In the genomic region with DNA sequence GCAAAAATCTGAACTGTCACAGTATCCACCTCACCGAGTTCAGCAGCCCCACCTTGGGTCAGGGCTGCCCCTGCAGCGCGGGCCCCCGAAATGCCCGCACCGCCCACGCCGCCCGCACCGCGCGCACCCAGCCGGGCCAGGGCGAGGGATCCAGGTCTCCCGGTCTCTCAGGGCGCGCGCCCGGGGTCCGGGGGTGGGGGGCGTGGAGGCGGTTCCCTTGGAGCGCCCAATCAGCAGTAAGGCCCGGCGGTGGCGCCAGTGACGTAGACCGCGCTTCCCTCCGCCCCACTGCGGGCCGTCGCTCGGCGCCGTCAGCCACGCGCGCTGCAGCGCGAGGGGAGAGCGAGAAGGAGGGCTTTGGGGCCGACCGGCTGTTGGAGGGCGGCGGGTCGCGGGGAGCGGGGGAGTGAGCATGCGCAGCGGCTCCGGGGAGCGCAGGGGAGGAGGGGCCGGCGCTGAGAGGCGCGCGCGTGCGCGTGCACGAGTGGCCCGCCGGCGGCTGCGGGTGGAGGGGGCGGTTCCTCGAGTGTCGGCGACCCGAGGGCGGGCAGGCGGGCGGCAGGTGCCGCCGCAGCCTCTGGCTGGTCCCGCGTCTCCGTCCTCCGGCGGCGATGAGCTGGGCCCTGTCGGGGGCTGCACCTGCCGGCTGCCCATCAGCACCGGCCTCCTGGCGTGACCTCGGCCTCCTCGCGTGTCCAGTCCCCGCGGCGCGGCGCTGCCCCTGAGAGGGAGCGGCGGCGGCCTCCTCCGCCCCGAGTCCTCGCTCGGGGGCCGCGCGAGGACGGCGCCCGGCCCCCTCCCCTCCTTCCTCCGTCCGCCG, we compare ENCODE assay signal across 8 cellular contexts. TPM values are rescaled to one million over a fixed set of nuclear protein-coding genes. Genes with fewer than 3 reads are reported as not detected.
DNase-seq lines count a peak whose midpoint lies in the region; ATAC-seq and TF ChIP-seq lines count a peak whose summit lies in the region.

A gene with protein sequence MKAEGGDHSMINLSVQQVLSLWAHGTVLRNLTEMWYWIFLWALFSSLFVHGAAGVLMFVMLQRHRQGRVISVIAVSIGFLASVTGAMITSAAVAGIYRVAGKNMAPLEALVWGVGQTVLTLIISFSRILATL (plus strand): TSS at position 521 of the 820 bp plus-strand sequence. CDS start 529 bp downstream, outside the sequence.

- no peaks in the 10 kb centered on the region for H3K27me3 ChIP-seq in A673 (replicated peaks; ENCODE audit: insufficient read depth, low read depth, low read length, poor library complexity)
- H3K27me3 ChIP-seq in iPS-18a (ENCODE audit: control insufficient read depth, insufficient read depth, low read length), result peaks cover 31% of the 10 kb centered on the region
- H3K27me3 ChIP-seq in skeletal muscle satellite cell (ENCODE audit: control insufficient read depth, insufficient read depth, low read length), result peaks cover under 1% of the 10 kb centered on the region

- H3K4me3 Mint-ChIP-seq in brain, result peak within 1 kb of the TSS; percentile 91 to 96 (median 93)

- no peaks in the 10 kb centered on the region for H3K9me3 Mint-ChIP-seq in brain

- H3K9ac ChIP-seq in iPS-18a (ENCODE audit: low read length) (no peak within 1 kb of the TSS), skeletal muscle satellite cell (ENCODE audit: low read depth, low read length) (peak within 1 kb of the TSS; percentile 70)

- CTCF ChIA-PET in A673 (lab: Charles Lee), result no interaction called here

- H3K27ac Mint-ChIP-seq in brain, result peak within 1 kb of the TSS; percentile 86 to 95 (median 94)

- peak; percentile 93 for ATAC-seq in GM18861 (IDR thresholded peaks at IDR 0.05; ENCODE audit: unreplicated experiment)
- ATAC-seq in HG03095 (IDR thresholded peaks at IDR 0.05; ENCODE audit: unreplicated experiment), result peak; percentile 95

- peak; percentile 98 for DNase-seq in A673 (ENCODE audit: low spot score)
- peak; percentile 43 for DNase-seq in NCI-H2107 treated with DMSO at 0.1 percent for 48 hours (lab: John Stamatoyannopoulos, UW; ENCODE audit: unreplicated experiment)
- DNase-seq in UCSD-AML1 (lab: John Stamatoyannopoulos, UW; ENCODE audit: unreplicated experiment), result peak; percentile 84

- H3K27me3 Mint-ChIP-seq in brain, result peaks cover 8% of the 10 kb centered on the region

- intact Hi-C loops in A673 (cut with micrococcal nuclease; ENCODE audit: unreplicated experiment), result no loop called here

- peak within 1 kb of the TSS; percentile 93 for H3K4me2 ChIP-seq in skeletal muscle satellite cell (ENCODE audit: low read length)

- peaks cover 46% of the 10 kb centered on the region for H3K4me1 Mint-ChIP-seq in brain

- H3K4me1 ChIP-seq in A673 (ENCODE audit: insufficient read depth, low read length, poor library complexity, severe bottlenecking) (peaks cover 14% of the 10 kb centered on the region), iPS-18a (ENCODE audit: control insufficient read depth, low read depth, low read length) (peaks cover 7% of the 10 kb centered on the region), skeletal muscle satellite cell (ENCODE audit: control insufficient read depth, insufficient read depth, low read length) (peaks cover 3% of the 10 kb centered on the region)

- H3K36me3 Mint-ChIP-seq in brain, result no peaks in the 10 kb centered on the region

- no TSS peak for BruUV-seq in A673 (replicated peaks; lab: Mats Ljungman, UMichigan)

- TF ChIP-seq CTCF in A673 (conservative IDR thresholded peaks at IDR 0.05; ENCODE audit: low read depth, low read length), result no peak
- TF ChIP-seq CTCF in brain (conservative IDR thresholded peaks at IDR 0.05), result no peak

- peak within 1 kb of the TSS; percentile 79 for H3K27ac ChIP-seq in A673 (ENCODE audit: low read depth, low read length, poor library complexity, severe bottlenecking)
- no peak within 1 kb of the TSS for H3K27ac ChIP-seq in iPS-18a (ENCODE audit: low read length)

- peak within 1 kb of the TSS; percentile 91 for H3K4me3 ChIP-seq in A673 (ENCODE audit: low read depth, low read length, poor library complexity, severe bottlenecking)
- H3K4me3 ChIP-seq in iPS-18a (ENCODE audit: low read length), result peak within 1 kb of the TSS; percentile 77
- peak within 1 kb of the TSS; percentile 81 for H3K4me3 ChIP-seq in skeletal muscle satellite cell (ENCODE audit: low read length)

- H3K36me3 ChIP-seq in A673 (ENCODE audit: insufficient read depth, low read length, poor library complexity, severe bottlenecking) (no peaks in the 10 kb centered on the region), iPS-18a (ENCODE audit: control insufficient read depth, low read depth, low read length) (no peaks in the 10 kb centered on the region), skeletal muscle satellite cell (ENCODE audit: insufficient read depth, low read length) (no peaks in the 10 kb centered on the region)

- POLR2A ChIA-PET in A673 (lab: Charles Lee; ENCODE audit: low non-redundant PET), result no interaction called here

- H3K9me3 ChIP-seq in A673 (ENCODE audit: low read depth, low read length, poor library complexity, severe bottlenecking) (no peaks in the 10 kb centered on the region), iPS-18a (ENCODE audit: control insufficient read depth, low read depth, low read length) (no peaks in the 10 kb centered on the region), skeletal muscle satellite cell (replicated peaks; ENCODE audit: low read length) (no peaks in the 10 kb centered on the region)

RNA-seq across cellular contexts. Expression of the gene that starts here (rescaled TPM):
- total RNA-seq in A673 (2021), result 9.5 and 11.4 TPM in 2 replicates
- 2.7 TPM for polyA plus RNA-seq in brain (ENCODE audit: insufficient read depth, low read depth, low replicate concordance)
- total RNA-seq in skeletal muscle satellite cell (2012; rRNA removed), result 1.0 and 1.3 TPM in 2 replicates

Comparison
In these comparisons a context has a peak if more than half of its experiments do, and no peak if none do; other contexts are left out.
1. DNase-seq: peak in every context shown above with its lines; median percentile 98 in A673; 84 in UCSD-AML1; 43 in NCI-H2107 treated with DMSO at 0.1 percent for 48 hours.